In the genomic region with DNA sequence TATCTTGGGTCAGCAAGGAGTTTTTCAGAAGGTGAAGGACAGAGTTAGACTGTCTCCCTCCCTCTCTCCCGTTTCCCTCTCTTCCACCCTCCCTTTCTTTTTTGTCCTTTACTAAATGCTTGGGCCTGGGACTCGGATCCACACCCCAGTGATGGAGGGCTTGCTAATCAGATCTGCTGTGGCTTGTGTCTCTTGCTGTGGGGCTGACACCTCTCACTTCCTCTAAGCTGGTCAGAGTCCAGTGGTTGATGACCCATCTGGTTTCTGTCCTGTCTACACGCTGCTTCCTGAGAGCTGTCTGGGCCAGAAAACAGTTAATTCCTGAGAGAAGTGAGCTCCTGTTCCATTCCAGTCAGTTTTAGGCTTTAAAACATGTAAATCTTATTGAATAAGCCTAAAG, we compare ENCODE assay signal across 8 cellular contexts. TPM values are rescaled to one million over a fixed set of nuclear protein-coding genes. Genes with fewer than 3 reads are reported as not detected.
DNase-seq lines count a peak whose midpoint lies in the region; ATAC-seq and TF ChIP-seq lines count a peak whose summit lies in the region.

No MANE protein-coding gene starts in this region.

- CTCF ChIA-PET in WTC11 (lab: Charles Lee) = interaction anchor here (1.0 to 1.5 kb wide), 2 partner anchors 94 kb away, joined by 4 to 6 read pairs; no protein-coding TSS in a partner anchor

- TF ChIP-seq CTCF in WTC11 (IDR thresholded peaks at IDR 0.05) (no peak), foreskin keratinocyte (conservative IDR thresholded peaks at IDR 0.05) (no peak), smooth muscle cell (IDR thresholded peaks at IDR 0.05; ENCODE audit: borderline replicate concordance, insufficient read depth, poor library complexity, severe bottlenecking) (no peak)

- H3F3A ChIP-seq in smooth muscle cell (ENCODE audit: low read depth) = peaks cover 10% of the 10 kb centered on the region

- H3K4me1 ChIP-seq in foreskin keratinocyte (peaks cover 24% of the 10 kb centered on the region), smooth muscle cell (ENCODE audit: low read depth) (peaks cover 8% of the 10 kb centered on the region)

- no peaks in the 10 kb centered on the region for H3K27me3 Mint-ChIP-seq in WTC11 (ENCODE audit: low read depth)

- H3K27ac ChIP-seq in foreskin keratinocyte = peak overlapping the region; percentile 85
- peak overlapping the region; percentile 66 for H3K27ac ChIP-seq in smooth muscle cell (ENCODE audit: low read depth)

- peaks cover 20% of the 10 kb centered on the region for H3K36me3 Mint-ChIP-seq in WTC11

- H3K9me3 ChIP-seq in smooth muscle cell (replicated peaks; ENCODE audit: low read depth) = no peaks in the 10 kb centered on the region

- no peak for DNase-seq in WTC11 (ENCODE audit: low spot score)
- peak in 1 of 2 donors; percentile 25 for DNase-seq in foreskin keratinocyte
- DNase-seq in smooth muscle cell (lab: John Stamatoyannopoulos, UW; ENCODE audit: unreplicated experiment) = no peak
- DNase-seq in NCI-H1105 treated with DMSO at 0.1 percent for 48 hours (lab: John Stamatoyannopoulos, UW) = no peak
- no peak for DNase-seq in NCI-H2081 treated with DMSO at 0.1 percent for 48 hours (lab: John Stamatoyannopoulos, UW)
- DNase-seq in NCI-H2196 treated with DMSO at 0.1 percent for 48 hours (lab: John Stamatoyannopoulos, UW; ENCODE audit: unreplicated experiment) = no peak

- no peak overlapping the region for H3K9ac ChIP-seq in smooth muscle cell (ENCODE audit: low read depth)

- H3K4me2 ChIP-seq in smooth muscle cell = peak overlapping the region; percentile 71

- peaks cover 36% of the 10 kb centered on the region for H3K4me1 Mint-ChIP-seq in WTC11

- POLR2A ChIA-PET in WTC11 (lab: Charles Lee) = no interaction called here

- no peaks in the 10 kb centered on the region for H3K36me3 ChIP-seq in smooth muscle cell (ENCODE audit: low read depth)

- H3K79me2 ChIP-seq in smooth muscle cell (ENCODE audit: low read depth) = peaks cover 12% of the 10 kb centered on the region

- H3K27me3 ChIP-seq in foreskin keratinocyte (no peaks in the 10 kb centered on the region), smooth muscle cell (ENCODE audit: low read depth) (no peaks in the 10 kb centered on the region)

- no peak overlapping the region for H3K4me3 Mint-ChIP-seq in WTC11

- no peak overlapping the region for H2AFZ ChIP-seq in smooth muscle cell (ENCODE audit: low read depth)

- WGBS in smooth muscle cell (ENCODE audit: low lambda C conversion rate) = 65% methylated on average over 3 of the region's 3 CpGs

- no peak overlapping the region for H3K4me3 ChIP-seq in smooth muscle cell

- peak overlapping the region; percentile 53; the same call in 1 of the 2 replicates for H3K27ac Mint-ChIP-seq in WTC11

- peak; percentile 34 for ATAC-seq in GM18867 (IDR thresholded peaks at IDR 0.05; ENCODE audit: unreplicated experiment)
- ATAC-seq in WTC11 = no peak
- ATAC-seq in foreskin keratinocyte = peak; percentile 2
- no peak for ATAC-seq in GM21515 (IDR thresholded peaks at IDR 0.05; ENCODE audit: unreplicated experiment)

- H4K20me1 ChIP-seq in smooth muscle cell (ENCODE audit: low read depth) = no peaks in the 10 kb centered on the region

- peaks cover 11% of the 10 kb centered on the region for H3K9me3 Mint-ChIP-seq in WTC11

TF ChIP-seq in WTC11, 78 proteins besides CTCF, POLR2A, EP300 and RAD21:
- no peak for TF ChIP-seq SP1 (CRISPR knock-in tag; conservative IDR thresholded peaks at IDR 0.05)
- TF ChIP-seq, protein P1, sequence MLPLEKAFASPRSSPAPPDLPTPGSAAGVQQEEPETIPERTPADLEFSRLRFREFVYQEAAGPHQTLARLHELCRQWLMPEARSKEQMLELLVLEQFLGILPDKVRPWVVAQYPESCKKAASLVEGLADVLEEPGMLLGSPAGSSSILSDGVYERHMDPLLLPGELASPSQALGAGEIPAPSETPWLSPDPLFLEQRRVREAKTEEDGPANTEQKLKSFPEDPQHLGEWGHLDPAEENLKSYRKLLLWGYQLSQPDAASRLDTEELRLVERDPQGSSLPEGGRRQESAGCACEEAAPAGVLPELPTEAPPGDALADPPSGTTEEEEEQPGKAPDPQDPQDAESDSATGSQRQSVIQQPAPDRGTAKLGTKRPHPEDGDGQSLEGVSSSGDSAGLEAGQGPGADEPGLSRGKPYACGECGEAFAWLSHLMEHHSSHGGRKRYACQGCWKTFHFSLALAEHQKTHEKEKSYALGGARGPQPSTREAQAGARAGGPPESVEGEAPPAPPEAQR (CRISPR knock-in tag; IDR thresholded peaks at IDR 0.05) = no peak
- no peak for TF ChIP-seq JAZF1 (CRISPR knock-in tag; IDR thresholded peaks at IDR 0.05)
- TF ChIP-seq, protein P2, sequence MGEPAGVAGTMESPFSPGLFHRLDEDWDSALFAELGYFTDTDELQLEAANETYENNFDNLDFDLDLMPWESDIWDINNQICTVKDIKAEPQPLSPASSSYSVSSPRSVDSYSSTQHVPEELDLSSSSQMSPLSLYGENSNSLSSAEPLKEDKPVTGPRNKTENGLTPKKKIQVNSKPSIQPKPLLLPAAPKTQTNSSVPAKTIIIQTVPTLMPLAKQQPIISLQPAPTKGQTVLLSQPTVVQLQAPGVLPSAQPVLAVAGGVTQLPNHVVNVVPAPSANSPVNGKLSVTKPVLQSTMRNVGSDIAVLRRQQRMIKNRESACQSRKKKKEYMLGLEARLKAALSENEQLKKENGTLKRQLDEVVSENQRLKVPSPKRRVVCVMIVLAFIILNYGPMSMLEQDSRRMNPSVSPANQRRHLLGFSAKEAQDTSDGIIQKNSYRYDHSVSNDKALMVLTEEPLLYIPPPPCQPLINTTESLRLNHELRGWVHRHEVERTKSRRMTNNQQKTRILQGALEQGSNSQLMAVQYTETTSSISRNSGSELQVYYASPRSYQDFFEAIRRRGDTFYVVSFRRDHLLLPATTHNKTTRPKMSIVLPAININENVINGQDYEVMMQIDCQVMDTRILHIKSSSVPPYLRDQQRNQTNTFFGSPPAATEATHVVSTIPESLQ (CRISPR knock-in tag; IDR thresholded peaks at IDR 0.05) = no peak
- TF ChIP-seq TEAD4 (CRISPR knock-in tag; IDR thresholded peaks at IDR 0.05) = no peak
- no peak for TF ChIP-seq ATF1 (CRISPR knock-in tag; IDR thresholded peaks at IDR 0.05)
- no peak for TF ChIP-seq ZNF671 (CRISPR knock-in tag; IDR thresholded peaks at IDR 0.05)
- TF ChIP-seq CBFB (CRISPR knock-in tag; IDR thresholded peaks at IDR 0.05; ENCODE audit: low read depth) = no peak
- TF ChIP-seq MYBL2 (CRISPR knock-in tag; IDR thresholded peaks at IDR 0.05) = no peak
- TF ChIP-seq NR2C2 (CRISPR knock-in tag; IDR thresholded peaks at IDR 0.05) = no peak
- TF ChIP-seq ESRRA (CRISPR knock-in tag; IDR thresholded peaks at IDR 0.05; ENCODE audit: borderline replicate concordance) = no peak
- TF ChIP-seq, protein P3, sequence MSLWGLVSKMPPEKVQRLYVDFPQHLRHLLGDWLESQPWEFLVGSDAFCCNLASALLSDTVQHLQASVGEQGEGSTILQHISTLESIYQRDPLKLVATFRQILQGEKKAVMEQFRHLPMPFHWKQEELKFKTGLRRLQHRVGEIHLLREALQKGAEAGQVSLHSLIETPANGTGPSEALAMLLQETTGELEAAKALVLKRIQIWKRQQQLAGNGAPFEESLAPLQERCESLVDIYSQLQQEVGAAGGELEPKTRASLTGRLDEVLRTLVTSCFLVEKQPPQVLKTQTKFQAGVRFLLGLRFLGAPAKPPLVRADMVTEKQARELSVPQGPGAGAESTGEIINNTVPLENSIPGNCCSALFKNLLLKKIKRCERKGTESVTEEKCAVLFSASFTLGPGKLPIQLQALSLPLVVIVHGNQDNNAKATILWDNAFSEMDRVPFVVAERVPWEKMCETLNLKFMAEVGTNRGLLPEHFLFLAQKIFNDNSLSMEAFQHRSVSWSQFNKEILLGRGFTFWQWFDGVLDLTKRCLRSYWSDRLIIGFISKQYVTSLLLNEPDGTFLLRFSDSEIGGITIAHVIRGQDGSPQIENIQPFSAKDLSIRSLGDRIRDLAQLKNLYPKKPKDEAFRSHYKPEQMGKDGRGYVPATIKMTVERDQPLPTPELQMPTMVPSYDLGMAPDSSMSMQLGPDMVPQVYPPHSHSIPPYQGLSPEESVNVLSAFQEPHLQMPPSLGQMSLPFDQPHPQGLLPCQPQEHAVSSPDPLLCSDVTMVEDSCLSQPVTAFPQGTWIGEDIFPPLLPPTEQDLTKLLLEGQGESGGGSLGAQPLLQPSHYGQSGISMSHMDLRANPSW (CRISPR knock-in tag; conservative IDR thresholded peaks at IDR 0.05; ENCODE audit: low read depth) = no peak
- TF ChIP-seq, protein P4, sequence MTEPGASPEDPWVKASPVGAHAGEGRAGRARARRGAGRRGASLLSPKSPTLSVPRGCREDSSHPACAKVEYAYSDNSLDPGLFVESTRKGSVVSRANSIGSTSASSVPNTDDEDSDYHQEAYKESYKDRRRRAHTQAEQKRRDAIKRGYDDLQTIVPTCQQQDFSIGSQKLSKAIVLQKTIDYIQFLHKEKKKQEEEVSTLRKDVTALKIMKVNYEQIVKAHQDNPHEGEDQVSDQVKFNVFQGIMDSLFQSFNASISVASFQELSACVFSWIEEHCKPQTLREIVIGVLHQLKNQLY (CRISPR knock-in tag; IDR thresholded peaks at IDR 0.05) = no peak
- no peak for TF ChIP-seq TEAD1 (CRISPR knock-in tag; IDR thresholded peaks at IDR 0.05)
- TF ChIP-seq, protein P5, sequence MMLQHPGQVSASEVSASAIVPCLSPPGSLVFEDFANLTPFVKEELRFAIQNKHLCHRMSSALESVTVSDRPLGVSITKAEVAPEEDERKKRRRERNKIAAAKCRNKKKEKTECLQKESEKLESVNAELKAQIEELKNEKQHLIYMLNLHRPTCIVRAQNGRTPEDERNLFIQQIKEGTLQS (CRISPR knock-in tag; conservative IDR thresholded peaks at IDR 0.05) = no peak

RNA-seq across cellular contexts. Expression of a gene that starts 0.8 kb away (rescaled TPM):
- 34.6 to 41.0 TPM (median 34.8 TPM) in 3 replicates for total RNA-seq in WTC11 (2021)
- 39.9 and 40.4 TPM in 2 replicates for total RNA-seq in foreskin keratinocyte
- 15.5 and 16.0 TPM in 2 replicates for polyA plus RNA-seq in foreskin keratinocyte
- 13.7 and 16.3 TPM in 2 replicates for total RNA-seq in smooth muscle cell
- 8.7 and 13.9 TPM in 2 replicates for polyA plus RNA-seq in smooth muscle cell

Comparison
In these comparisons a context has a peak if more than half of its experiments do, and no peak if none do; other contexts are left out.
1. ATAC-seq: peak in GM18867 (single experiment) and foreskin keratinocyte (single experiment); none in WTC11 (single experiment) and GM21515 (single experiment).